In the genomic region with DNA sequence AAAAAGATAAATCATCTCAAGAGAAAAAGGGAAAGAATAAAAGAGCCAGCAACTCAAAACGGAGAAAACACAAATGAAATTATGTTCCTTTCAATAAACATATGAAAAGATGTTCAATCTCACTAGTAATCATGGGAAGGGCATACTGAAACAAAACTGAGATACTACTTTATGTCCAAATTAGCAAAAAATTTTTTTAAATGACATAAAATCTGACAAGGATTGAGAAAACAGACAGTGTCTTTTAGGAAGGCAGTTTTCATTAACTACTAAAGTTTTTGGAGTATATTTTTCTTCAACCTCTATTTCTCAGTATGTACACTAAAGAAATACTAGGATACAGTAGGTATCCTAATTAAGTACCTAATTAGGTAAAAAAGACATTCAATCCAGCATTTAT, we compare ENCODE assay signal across 19 cellular contexts.
"Had no signal": no experiment of that assay in that cellular context is flagged by ENCODE, and none has a peak within 500 bp of the region (broad histone marks: within the 10 kb centered on the region; RNA-seq: fewer than 3 reads in every experiment).

No MANE protein-coding gene starts in this region.

- H3K9me3 Mint-ChIP-seq: activated CD4-positive, alpha-beta T cell treated with anti-CD3 and anti-CD28 coated beads, Interleukin-2, amount 10 ng/mL, durations not matched to agents 7 days and 5 days; activated CD8-positive, alpha-beta T cell treated with anti-CD3 and anti-CD28 coated beads for 36 hours; activated naive CD8-positive, alpha-beta T cell treated with anti-CD3 and anti-CD28 coated beads, Interleukin-2, amount 50 U/mL, for 24 hours; immature natural killer cell; natural killer cell had no signal

- H3K27me3 Mint-ChIP-seq: activated CD4-positive, alpha-beta T cell treated with anti-CD3 and anti-CD28 coated beads, Interleukin-2, amount 10 ng/mL, durations not matched to agents 7 days and 5 days; activated CD8-positive, alpha-beta memory T cell treated with anti-CD3 and anti-CD28 coated beads, Interleukin-2, amount 10 ng/mL, durations not matched to agents 7 days and 5 days; activated CD8-positive, alpha-beta T cell treated with anti-CD3 and anti-CD28 coated beads for 36 hours; activated naive CD8-positive, alpha-beta T cell treated with anti-CD3 and anti-CD28 coated beads, Interleukin-2, amount 50 U/mL, for 24 hours had no signal

- H3K27me3 ChIP-seq: foreskin keratinocyte, ovary, right atrium auricular region, upper lobe of right lung had no signal

- H3K4me3 Mint-ChIP-seq: activated CD4-positive, alpha-beta T cell treated with anti-CD3 and anti-CD28 coated beads, Interleukin-2, amount 10 ng/mL, durations not matched to agents 7 days and 5 days; activated CD8-positive, alpha-beta memory T cell treated with anti-CD3 and anti-CD28 coated beads, Interleukin-2, amount 10 ng/mL, durations not matched to agents 7 days and 5 days; activated CD8-positive, alpha-beta T cell treated with anti-CD3 and anti-CD28 coated beads for 36 hours; activated naive CD8-positive, alpha-beta T cell treated with anti-CD3 and anti-CD28 coated beads, Interleukin-2, amount 50 U/mL, for 24 hours; immature natural killer cell; natural killer cell had no signal

- DNase-seq: activated CD4-positive, alpha-beta T cell treated with anti-CD3 and anti-CD28 coated beads, Interleukin-2, amount 10 ng/mL, durations not matched to agents 7 days and 5 days; activated CD4-positive, CD25-positive, alpha-beta regulatory T cell treated with anti-CD3 and anti-CD28 coated beads, Interleukin-2, amount 50 U/mL, for 72 hours; activated CD8-positive, alpha-beta memory T cell treated with anti-CD3 and anti-CD28 coated beads, Interleukin-2, amount 10 ng/mL, durations not matched to agents 7 days and 5 days; activated CD8-positive, alpha-beta T cell treated with anti-CD3 and anti-CD28 coated beads for 36 hours; activated gamma-delta T cell treated with Interleukin-2 at 50 U/mL for 16 hours; activated naive CD8-positive, alpha-beta T cell treated with anti-CD3 and anti-CD28 coated beads, Interleukin-2, amount 50 U/mL, for 24 hours; activated T-cell treated with anti-CD3 and anti-CD28 coated beads for 4 hours; foreskin keratinocyte; immature natural killer cell; lower lobe of right lung; natural killer cell; ovary; psoas muscle; stimulated activated CD4-positive, alpha-beta T cell treated with anti-CD3 and anti-CD28 coated beads, Interleukin-4, amount 100 ng/mL, for 4 hours; stimulated activated naive CD8-positive, alpha-beta T cell treated with anti-CD3 and anti-CD28 coated beads, Interleukin-15, Interleukin-2, amounts not matched to agents 100 U/mL and 50 U/mL, for 24 hours; T1000; upper lobe of right lung had no signal

- H3K36me3 ChIP-seq: ovary, right atrium auricular region had no signal

- ATAC-seq: activated CD8-positive, alpha-beta memory T cell treated with anti-CD3 and anti-CD28 coated beads, Interleukin-2, amount 10 ng/mL, durations not matched to agents 7 days and 5 days; activated CD8-positive, alpha-beta T cell treated with anti-CD3 and anti-CD28 coated beads for 36 hours; activated naive CD8-positive, alpha-beta T cell treated with anti-CD3 and anti-CD28 coated beads, Interleukin-2, amount 50 U/mL, for 24 hours; foreskin keratinocyte; left lobe of liver; lower lobe of right lung; natural killer cell; psoas muscle; stimulated activated naive CD8-positive, alpha-beta T cell treated with anti-CD3 and anti-CD28 coated beads, Interleukin-15, Interleukin-2, amounts not matched to agents 100 U/mL and 50 U/mL, for 24 hours; upper lobe of right lung had no signal

- H3K27ac Mint-ChIP-seq: activated CD4-positive, alpha-beta T cell treated with anti-CD3 and anti-CD28 coated beads, Interleukin-2, amount 10 ng/mL, durations not matched to agents 7 days and 5 days; activated CD8-positive, alpha-beta memory T cell treated with anti-CD3 and anti-CD28 coated beads, Interleukin-2, amount 10 ng/mL, durations not matched to agents 7 days and 5 days; activated CD8-positive, alpha-beta T cell treated with anti-CD3 and anti-CD28 coated beads for 36 hours; activated naive CD8-positive, alpha-beta T cell treated with anti-CD3 and anti-CD28 coated beads, Interleukin-2, amount 50 U/mL, for 24 hours had no signal

- H3K4me1 ChIP-seq: foreskin keratinocyte had no signal

- H3K36me3 Mint-ChIP-seq: immature natural killer cell, natural killer cell had no signal

- H3K27ac ChIP-seq: foreskin keratinocyte, lower lobe of right lung, ovary, psoas muscle, right atrium auricular region, upper lobe of right lung had no signal

- H3K4me3 ChIP-seq: lower lobe of right lung, ovary, psoas muscle, right atrium auricular region, upper lobe of right lung had no signal

- H3K9me3 ChIP-seq: lower lobe of right lung, ovary, psoas muscle, right atrium auricular region, upper lobe of right lung had no signal
